22 cellular contexts compared by ENCODE assay signal in the genomic region with DNA sequence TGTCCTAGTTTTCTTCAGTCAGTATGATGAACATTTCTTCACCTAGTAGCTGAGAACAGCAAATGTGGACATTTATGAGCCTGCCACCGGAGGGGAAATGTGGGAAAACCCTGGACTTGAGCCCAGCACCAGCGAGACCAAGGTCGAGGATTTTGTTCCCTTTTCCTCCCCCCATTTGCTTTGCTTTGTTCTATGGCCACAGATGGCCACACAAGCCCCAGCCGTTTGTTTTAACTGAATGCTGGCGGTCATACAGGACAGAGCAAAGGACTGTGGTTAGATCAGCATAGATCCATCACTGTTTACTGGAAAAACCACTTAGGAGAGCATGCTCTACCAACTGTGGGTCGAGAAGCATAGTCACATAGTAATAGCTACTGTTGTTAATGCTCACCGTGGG. TPM values are rescaled to one million over a fixed set of nuclear protein-coding genes. Genes with fewer than 3 reads are reported as not detected.
DNase-seq lines count a peak whose midpoint lies in the region; ATAC-seq, FAIRE-seq and TF ChIP-seq lines count a peak whose summit lies in the region.
"Had no signal": no experiment of that assay in that cellular context is flagged by ENCODE, and none has a peak within 500 bp of the region (broad histone marks: within the 10 kb centered on the region; RNA-seq: fewer than 3 reads in every experiment).

No MANE protein-coding gene starts in this region.

- H3K4me2 ChIP-seq in astrocyte (ENCODE audit: low read length) (no peak overlapping the region), osteoblast (ENCODE audit: insufficient read depth, low read length) (no peak overlapping the region)
- H3K4me2 ChIP-seq: BLaER1 had no signal

- peaks cover 60% of the 10 kb centered on the region for H3K36me3 ChIP-seq in astrocyte (ENCODE audit: insufficient read depth, low read length)
- H3K36me3 ChIP-seq in right lobe of liver = peaks cover 8 to 65% (median 37%) of the 10 kb centered on the region in 4 donors
- peaks cover 2 to 100% (median 94%) of the 10 kb centered on the region in 6 donors for H3K36me3 ChIP-seq in spleen
- peaks cover 87% of the 10 kb centered on the region for H3K36me3 ChIP-seq in osteoblast (ENCODE audit: insufficient read depth, low read length)

- peak overlapping the region; percentile 9 for H3K27ac Mint-ChIP-seq in astrocyte (ENCODE audit: unreplicated experiment)
- H3K27ac Mint-ChIP-seq: activated CD4-positive, alpha-beta memory T cell treated with anti-CD3 and anti-CD28 coated beads for 36 hours; activated naive CD8-positive, alpha-beta T cell treated with anti-CD3 and anti-CD28 coated beads, Interleukin-2, amount 50 U/mL, for 24 hours had no signal

- H3K27ac ChIP-seq in astrocyte (ENCODE audit: low read depth, low read length) (no peak overlapping the region), right lobe of liver (peak overlapping the region in 1 of 3 donors; percentile 64), spleen (peak overlapping the region in 5 of 8 donors; percentile 17 to 59 (median 35)), osteoblast (ENCODE audit: low read depth, low read length) (no peak overlapping the region)
- H3K27ac ChIP-seq: BLaER1, epithelial cell of prostate, gastroesophageal sphincter, tibial artery had no signal

- H3K9ac ChIP-seq in astrocyte (ENCODE audit: low read length) = no peak overlapping the region
- H3K9ac ChIP-seq: BLaER1 had no signal

- H3K79me2 ChIP-seq in astrocyte (ENCODE audit: insufficient read depth, low read length) = peaks cover 4% of the 10 kb centered on the region
- peaks cover 6% of the 10 kb centered on the region for H3K79me2 ChIP-seq in osteoblast (ENCODE audit: insufficient read depth, low read length)

- no peaks in the 10 kb centered on the region for H3K27me3 Mint-ChIP-seq in astrocyte (ENCODE audit: low read depth, unreplicated experiment)
- H3K27me3 Mint-ChIP-seq: activated CD4-positive, alpha-beta memory T cell treated with anti-CD3 and anti-CD28 coated beads for 36 hours; activated naive CD8-positive, alpha-beta T cell treated with anti-CD3 and anti-CD28 coated beads, Interleukin-2, amount 50 U/mL, for 24 hours had no signal

- peaks cover 35% of the 10 kb centered on the region for H3K4me1 Mint-ChIP-seq in astrocyte (ENCODE audit: low read depth, unreplicated experiment)
- H3K4me1 Mint-ChIP-seq: activated naive CD8-positive, alpha-beta T cell treated with anti-CD3 and anti-CD28 coated beads, Interleukin-2, amount 50 U/mL, for 24 hours had no signal

- FAIRE-seq in astrocyte (lab: Jason Lieb, UNC) = no peak

- no peak overlapping the region for H3K4me3 Mint-ChIP-seq in astrocyte (ENCODE audit: unreplicated experiment)
- H3K4me3 Mint-ChIP-seq: activated CD4-positive, alpha-beta memory T cell treated with anti-CD3 and anti-CD28 coated beads for 36 hours; activated naive CD8-positive, alpha-beta T cell treated with anti-CD3 and anti-CD28 coated beads, Interleukin-2, amount 50 U/mL, for 24 hours; activated T-cell treated with anti-CD3 and anti-CD28 coated beads, Interleukin-2, amount 50 U/mL, for 4 hours had no signal

- no peak overlapping the region for H3K4me3 ChIP-seq in astrocyte (ENCODE audit: insufficient read depth, low read depth, low read length)
- H3K4me3 ChIP-seq in right lobe of liver = no peak overlapping the region
- no peak overlapping the region for H3K4me3 ChIP-seq in spleen
- no peak overlapping the region for H3K4me3 ChIP-seq in osteoblast (ENCODE audit: insufficient read depth, low read length)
- H3K4me3 ChIP-seq: BLaER1, gastroesophageal sphincter, MG63, tibial artery had no signal

- no peak for TF ChIP-seq POLR2A in right lobe of liver (IDR thresholded peaks at IDR 0.05)
- TF ChIP-seq POLR2A in spleen (IDR thresholded peaks at IDR 0.05) = no peak

- intact Hi-C loops in right lobe of liver (cut with DNase I) = no loop called here
- intact Hi-C loops in spleen (cut with DNase I; ENCODE audit: low total_unique reads) = no loop called here

- ATAC-seq in right lobe of liver (peak in 3 of 4 donors; percentile 38 to 83 (median 70)), HG03139 (IDR thresholded peaks at IDR 0.05; ENCODE audit: unreplicated experiment) (no peak)
- ATAC-seq: activated naive CD8-positive, alpha-beta T cell treated with anti-CD3 and anti-CD28 coated beads, Interleukin-2, amount 50 U/mL, for 24 hours; activated T-cell treated with anti-CD3 and anti-CD28 coated beads, Interleukin-2, amount 50 U/mL, for 4 hours; gastroesophageal sphincter had no signal

- DNase-seq in M059J (ENCODE audit: low read depth) = peak; percentile 68
- DNase-seq in astrocyte (ENCODE audit: low read depth) = peak; percentile 85
- no peak for DNase-seq in right lobe of liver
- DNase-seq in spleen = no peak
- DNase-seq in NCI-H2107 treated with DMSO at 0.1 percent for 48 hours (lab: John Stamatoyannopoulos, UW; ENCODE audit: unreplicated experiment) = no peak
- DNase-seq in stimulated activated naive CD4-positive, alpha-beta T cell treated with Interleukin-2 at 50 U/mL for 16 hours (lab: John Stamatoyannopoulos, UW) = no peak
- DNase-seq in osteoblast (ENCODE audit: insufficient read length, low spot score, missing footprints) = no peak
- DNase-seq: activated CD4-positive, alpha-beta memory T cell treated with anti-CD3 and anti-CD28 coated beads for 36 hours; activated naive CD8-positive, alpha-beta T cell treated with anti-CD3 and anti-CD28 coated beads, Interleukin-2, amount 50 U/mL, for 24 hours; activated T-cell treated with anti-CD3 and anti-CD28 coated beads, Interleukin-2, amount 50 U/mL, for 4 hours; cortex of kidney; DMS153; MG63; NCI-H1930; stimulated activated CD4-positive, alpha-beta T cell treated with anti-CD3 and anti-CD28 coated beads, Interleukin-4, amount 100 ng/mL, for 24 hours; stimulated activated CD8-positive, alpha-beta memory T cell treated with anti-CD3 and anti-CD28 coated beads, Interleukin-4, amount 100 ng/mL, for 48 hours; tibial artery had no signal

- no peaks in the 10 kb centered on the region for H3K27me3 ChIP-seq in astrocyte (ENCODE audit: insufficient read depth, low read length)
- no peaks in the 10 kb centered on the region for H3K27me3 ChIP-seq in right lobe of liver
- H3K27me3 ChIP-seq in spleen (replicated peaks in 1 of 7) = no peaks in the 10 kb centered on the region
- H3K27me3 ChIP-seq in osteoblast (ENCODE audit: insufficient read depth, low read length) = no peaks in the 10 kb centered on the region
- H3K27me3 ChIP-seq: BLaER1, gastroesophageal sphincter, MG63, tibial artery had no signal

- WGBS in right lobe of liver (ENCODE audit: insufficient coverage, low coverage, low lambda C conversion rate, missing lambda C conversion rate) = 23% methylated on average over 7 of the region's 7 CpGs
- 37 to 56% (median 53%) methylated on average over 7 of the region's 7 CpGs for WGBS in spleen, 5 donors

- peaks cover 17% of the 10 kb centered on the region for H3K36me3 Mint-ChIP-seq in astrocyte (ENCODE audit: low read depth, unreplicated experiment)

- H3K9me3 ChIP-seq in astrocyte (ENCODE audit: insufficient read depth, low read depth, low read length) (no peaks in the 10 kb centered on the region), right lobe of liver (no peaks in the 10 kb centered on the region), spleen (no peaks in the 10 kb centered on the region), osteoblast (ENCODE audit: low read depth, low read length) (no peaks in the 10 kb centered on the region)
- H3K9me3 ChIP-seq: BLaER1, gastroesophageal sphincter, MG63, tibial artery had no signal

- H3K4me1 ChIP-seq in astrocyte (ENCODE audit: insufficient read depth, low read length) = peaks cover 12% of the 10 kb centered on the region
- H3K4me1 ChIP-seq in right lobe of liver = peaks cover 0 to 35% (median 0%) of the 10 kb centered on the region in 4 donors
- peaks cover 0 to 29% (median 14%) of the 10 kb centered on the region in 6 donors for H3K4me1 ChIP-seq in spleen
- H3K4me1 ChIP-seq in osteoblast (ENCODE audit: insufficient read depth, low read length) = peaks cover 24% of the 10 kb centered on the region
- H3K4me1 ChIP-seq: gastroesophageal sphincter, tibial artery had no signal

- no peak for TF ChIP-seq CTCF in astrocyte (IDR thresholded peaks at IDR 0.05; ENCODE audit: insufficient read depth, low read depth, low read length)
- TF ChIP-seq CTCF in right lobe of liver (IDR thresholded peaks at IDR 0.05) = no peak
- no peak for TF ChIP-seq CTCF in spleen (IDR thresholded peaks at IDR 0.05 in 8 of 11, conservative IDR thresholded peaks at IDR 0.05 in 3 of 11)
- TF ChIP-seq CTCF in osteoblast (IDR thresholded peaks at IDR 0.05; ENCODE audit: extremely low read depth, low read depth, low read length) = no peak

- no peaks in the 10 kb centered on the region for H3K9me3 Mint-ChIP-seq in astrocyte (ENCODE audit: unreplicated experiment)
- H3K9me3 Mint-ChIP-seq: activated CD4-positive, alpha-beta memory T cell treated with anti-CD3 and anti-CD28 coated beads for 36 hours; activated naive CD8-positive, alpha-beta T cell treated with anti-CD3 and anti-CD28 coated beads, Interleukin-2, amount 50 U/mL, for 24 hours; activated T-cell treated with anti-CD3 and anti-CD28 coated beads, Interleukin-2, amount 50 U/mL, for 4 hours had no signal

- H2AFZ ChIP-seq in astrocyte (ENCODE audit: low read depth, low read length) = no peak overlapping the region
- no peak overlapping the region for H2AFZ ChIP-seq in osteoblast (ENCODE audit: low read length)

- H4K20me1 ChIP-seq in astrocyte (ENCODE audit: insufficient read depth, low read length) (peaks cover 76% of the 10 kb centered on the region), osteoblast (ENCODE audit: insufficient read depth, low read length) (peaks cover 24% of the 10 kb centered on the region)

RNA-seq across cellular contexts. Expression of a gene that starts 20.9 kb away (rescaled TPM):
- total RNA-seq in M059J (2014; rRNA removed; shearing (Covaris generic)) = 0.71 TPM in 1 of 2 replicates, not detected in the other
- 0.89 and 1.1 TPM in 2 replicates for total RNA-seq in astrocyte
- 1 to 10 TPM in 1 of 6 experiments, under 1 TPM in 5; 0.32 to 1.3 (median 0.67) TPM for total RNA-seq in right lobe of liver
- total RNA-seq in spleen = 10 to 100 TPM; 10.4 to 22.1 (median 15.1) TPM
- polyA plus RNA-seq in spleen = 1 to 10 TPM; 3.6 to 5.6 (median 5.2) TPM
- 0.29 and 0.36 TPM in 2 replicates for total RNA-seq in osteoblast
- total RNA-seq: lung microvascular endothelial cell had no signal

RNA-seq across cellular contexts. Expression of a gene that starts 28.5 kb away (rescaled TPM):
- 38.4 and 41.9 TPM in 2 replicates for total RNA-seq in M059J (2014; rRNA removed; shearing (Covaris generic))
- 75.5 and 78.3 TPM in 2 replicates for total RNA-seq in astrocyte
- 10 to 100 TPM; 17.4 to 23.4 (median 19.7) TPM for total RNA-seq in right lobe of liver
- total RNA-seq in spleen = 10 to 100 TPM; 45.4 to 64.6 (median 57.9) TPM
- 10 to 100 TPM; 39.1 to 55.9 (median 52.5) TPM for polyA plus RNA-seq in spleen
- total RNA-seq in osteoblast = 18.0 and 22.8 TPM in 2 replicates

RNA-seq across cellular contexts. Expression of a gene that starts 44.3 kb away (rescaled TPM):
- 211 and 264 TPM in 2 replicates for total RNA-seq in M059J (2014; rRNA removed; shearing (Covaris generic))
- 179 and 190 TPM in 2 replicates for total RNA-seq in astrocyte
- 100 to 1,000 TPM; 131 to 192 (median 157) TPM for total RNA-seq in right lobe of liver
- 100 to 1,000 TPM in 4 of 7 donors, 10 to 100 TPM in 3; 80.9 to 143 (median 110) TPM for total RNA-seq in spleen
- 100 to 1,000 TPM in 1 of 3 donors, 10 to 100 TPM in 2; 48.8 to 100 (median 66.0) TPM for polyA plus RNA-seq in spleen
- total RNA-seq in osteoblast = 167 and 177 TPM in 2 replicates

RNA-seq across cellular contexts. Expression of a gene that starts 54.9 kb away (rescaled TPM):
- total RNA-seq in M059J (2014; rRNA removed; shearing (Covaris generic)) = 48.1 and 61.7 TPM in 2 replicates
- 37.4 and 46.5 TPM in 2 replicates for total RNA-seq in astrocyte
- total RNA-seq in right lobe of liver = 10 to 100 TPM; 47.2 to 83.2 (median 61.4) TPM
- total RNA-seq in spleen = 10 to 100 TPM; 15.2 to 45.3 (median 37.3) TPM
- 10 to 100 TPM; 64.8 to 83.5 (median 82.8) TPM for polyA plus RNA-seq in spleen
- 16.2 and 17.7 TPM in 2 replicates for total RNA-seq in osteoblast

Comparison
In these comparisons a context has a peak if more than half of its experiments do, and no peak if none do; other contexts are left out.
1. DNase-seq: peak in M059J (single experiment) and astrocyte (single experiment); none in right lobe of liver (0 of 3), spleen (single experiment), NCI-H2107 treated with DMSO at 0.1 percent for 48 hours (single experiment), stimulated activated naive CD4-positive, alpha-beta T cell treated with Interleukin-2 at 50 U/mL for 16 hours (single experiment) and osteoblast (single experiment).
2. H3K27ac ChIP-seq: peak in spleen (5 of 8); none in astrocyte (single experiment) and osteoblast (single experiment).